22 cellular contexts compared by ENCODE assay signal in the genomic region with DNA sequence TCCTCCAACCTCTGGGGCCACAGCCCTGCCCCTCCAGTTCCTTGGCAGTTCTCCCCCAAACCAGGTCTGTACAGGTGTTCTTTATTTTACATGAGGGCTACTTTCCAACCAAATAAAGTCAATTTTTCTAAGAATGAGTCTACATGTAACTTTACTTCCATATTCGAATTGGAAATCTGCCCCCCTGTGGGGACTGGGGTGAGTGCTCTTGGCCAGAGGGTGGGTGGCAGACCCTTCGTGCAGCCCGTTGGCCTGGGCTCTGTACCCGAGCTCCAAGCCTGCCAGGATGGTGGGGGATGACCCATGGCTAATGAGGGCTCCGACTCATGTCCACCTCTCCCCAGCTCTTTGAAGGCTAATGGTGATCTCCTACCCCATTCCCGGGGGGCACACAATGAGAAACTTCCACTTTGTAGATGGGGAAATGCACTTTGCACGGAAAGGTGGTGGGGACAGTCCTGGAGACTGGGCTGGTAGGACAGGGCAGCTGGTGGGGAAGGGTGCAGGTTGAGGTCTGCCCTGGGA. TPM values are rescaled to one million over a fixed set of nuclear protein-coding genes. Genes with fewer than 3 reads are reported as not detected.
DNase-seq lines count a peak whose midpoint lies in the region; ATAC-seq and TF ChIP-seq lines count a peak whose summit lies in the region.
"Had no signal": no experiment of that assay in that cellular context is flagged by ENCODE, and none has a peak within 500 bp of the region (broad histone marks: within the 10 kb centered on the region; RNA-seq: fewer than 3 reads in every experiment).

No MANE protein-coding gene starts in this region.

- H3K4me3 Mint-ChIP-seq in MCF 10A (ENCODE audit: unreplicated experiment) (no peak overlapping the region), endothelial cell (ENCODE audit: unreplicated experiment) (peak overlapping the region; percentile 54)
- H3K4me3 Mint-ChIP-seq in stimulated activated effector memory CD8-positive, alpha-beta T cell treated with anti-CD3 and anti-CD28 coated beads, Interleukin-12 subunit alpha, Interleukin-12 subunit beta, amount 100 ng/mL, for 72 hours: no peak overlapping the region
- H3K4me3 Mint-ChIP-seq: activated CD4-positive, alpha-beta T cell treated with anti-CD3 and anti-CD28 coated beads, Interleukin-2, amount 10 ng/mL, durations not matched to agents 24 days and 14 days; activated CD8-positive, alpha-beta memory T cell treated with anti-CD3 and anti-CD28 coated beads, Interleukin-2, amount 10 ng/mL, durations not matched to agents 7 days and 5 days; central memory CD8-positive, alpha-beta T cell had no signal

- intact Hi-C loops in MCF 10A (cut with micrococcal nuclease) (no loop called here), breast epithelium (cut with DNase I; ENCODE audit: low total_unique reads) (no loop called here)

- H3K27ac Mint-ChIP-seq in MCF 10A (ENCODE audit: low read depth, unreplicated experiment) (peak overlapping the region; percentile 63), endothelial cell (ENCODE audit: unreplicated experiment) (no peak overlapping the region)
- H3K27ac Mint-ChIP-seq in stimulated activated effector memory CD8-positive, alpha-beta T cell treated with anti-CD3 and anti-CD28 coated beads, Interleukin-12 subunit alpha, Interleukin-12 subunit beta, amount 100 ng/mL, for 72 hours: peak overlapping the region; percentile 60
- H3K27ac Mint-ChIP-seq: activated CD4-positive, alpha-beta T cell treated with anti-CD3 and anti-CD28 coated beads, Interleukin-2, amount 10 ng/mL, durations not matched to agents 24 days and 14 days; activated CD8-positive, alpha-beta memory T cell treated with anti-CD3 and anti-CD28 coated beads, Interleukin-2, amount 10 ng/mL, durations not matched to agents 7 days and 5 days had no signal

- no peak for TF ChIP-seq POLR2A in breast epithelium (IDR thresholded peaks at IDR 0.05)

- H3K9me3 Mint-ChIP-seq in MCF 10A (ENCODE audit: unreplicated experiment) (no peaks in the 10 kb centered on the region), endothelial cell (ENCODE audit: unreplicated experiment) (no peaks in the 10 kb centered on the region)
- H3K9me3 Mint-ChIP-seq in stimulated activated effector memory CD8-positive, alpha-beta T cell treated with anti-CD3 and anti-CD28 coated beads, Interleukin-12 subunit alpha, Interleukin-12 subunit beta, amount 100 ng/mL, for 72 hours: no peaks in the 10 kb centered on the region
- H3K9me3 Mint-ChIP-seq: central memory CD8-positive, alpha-beta T cell had no signal

- DNase-seq in MCF 10A (ENCODE audit: unreplicated experiment) (no peak), breast epithelium (ENCODE audit: low spot score in 2 of 2) (no peak), endothelial cell (ENCODE audit: low spot score) (no peak), NCI-H82 (lab: John Stamatoyannopoulos, UW) (no peak)
- DNase-seq in stimulated activated effector memory CD8-positive, alpha-beta T cell treated with anti-CD3 and anti-CD28 coated beads, Interleukin-12 subunit alpha, Interleukin-12 subunit beta, amount 100 ng/mL, for 72 hours (ENCODE audit: low spot score in 2 of 2): no peak
- DNase-seq: activated CD8-positive, alpha-beta memory T cell treated with anti-CD3 and anti-CD28 coated beads, Interleukin-2, amount 10 ng/mL, durations not matched to agents 7 days and 5 days; activated naive CD4-positive, alpha-beta T cell treated with anti-CD3 and anti-CD28 coated beads, Interleukin-2, amount 50 U/mL, for 16 hours; dorsolateral prefrontal cortex; hippocampal formation; NCI-H510A treated with DMSO at 0.1 percent for 48 hours had no signal

- H3K4me1 ChIP-seq in breast epithelium: no peaks in the 10 kb centered on the region
- H3K4me1 ChIP-seq: ascending aorta had no signal

- ATAC-seq in stimulated activated effector memory CD8-positive, alpha-beta T cell treated with anti-CD3 and anti-CD28 coated beads, Interleukin-12 subunit alpha, Interleukin-12 subunit beta, amount 100 ng/mL, for 72 hours: no peak
- ATAC-seq in GM18519 (IDR thresholded peaks at IDR 0.05; ENCODE audit: low FRiP score, unreplicated experiment): no peak
- ATAC-seq: activated CD8-positive, alpha-beta memory T cell treated with anti-CD3 and anti-CD28 coated beads, Interleukin-2, amount 10 ng/mL, durations not matched to agents 7 days and 5 days had no signal

- H3K27me3 ChIP-seq in breast epithelium: no peaks in the 10 kb centered on the region
- H3K27me3 ChIP-seq: ascending aorta, dorsolateral prefrontal cortex had no signal

- TF ChIP-seq CTCF in MCF 10A (IDR thresholded peaks at IDR 0.05; ENCODE audit: unreplicated experiment) (no peak), breast epithelium (IDR thresholded peaks at IDR 0.05) (no peak), endothelial cell (IDR thresholded peaks at IDR 0.05; ENCODE audit: unreplicated experiment) (no peak)

- CTCF ChIA-PET in MCF 10A (lab: Yijun Ruan, JAX): interaction anchor here (0.9 kb wide), 1 partner anchor 201 kb away, joined by 3 read pairs; no protein-coding TSS in a partner anchor

- no peaks in the 10 kb centered on the region for H3K9me3 ChIP-seq in breast epithelium
- H3K9me3 ChIP-seq: ascending aorta had no signal

- POLR2A ChIA-PET in MCF 10A (lab: Yijun Ruan, JAX): no interaction called here

- H3K27ac ChIP-seq in breast epithelium: no peak overlapping the region
- H3K27ac ChIP-seq: ascending aorta, dorsolateral prefrontal cortex, SK-N-MC, VCaP had no signal

- H3K36me3 ChIP-seq in breast epithelium: no peaks in the 10 kb centered on the region

- no TSS peak for BruUV-seq in MCF 10A (replicated peaks; lab: Mats Ljungman, UMichigan)

- H3K4me1 Mint-ChIP-seq in MCF 10A (ENCODE audit: insufficient read depth, unreplicated experiment) (no peaks in the 10 kb centered on the region), endothelial cell (ENCODE audit: unreplicated experiment) (no peaks in the 10 kb centered on the region)
- peaks cover 7% of the 10 kb centered on the region for H3K4me1 Mint-ChIP-seq in stimulated activated effector memory CD8-positive, alpha-beta T cell treated with anti-CD3 and anti-CD28 coated beads, Interleukin-12 subunit alpha, Interleukin-12 subunit beta, amount 100 ng/mL, for 72 hours

- no peak overlapping the region for H3K4me3 ChIP-seq in breast epithelium
- H3K4me3 ChIP-seq: ascending aorta, dorsolateral prefrontal cortex, SK-N-MC had no signal

- H3K27me3 Mint-ChIP-seq in MCF 10A (ENCODE audit: insufficient read depth, unreplicated experiment): peaks cover 8% of the 10 kb centered on the region
- H3K27me3 Mint-ChIP-seq in endothelial cell (ENCODE audit: unreplicated experiment): no peaks in the 10 kb centered on the region
- H3K27me3 Mint-ChIP-seq: activated CD4-positive, alpha-beta T cell treated with anti-CD3 and anti-CD28 coated beads, Interleukin-2, amount 10 ng/mL, durations not matched to agents 24 days and 14 days; central memory CD8-positive, alpha-beta T cell had no signal

- H3K36me3 Mint-ChIP-seq in MCF 10A (ENCODE audit: insufficient read depth, unreplicated experiment) (peaks cover 50% of the 10 kb centered on the region), endothelial cell (ENCODE audit: low read depth, unreplicated experiment) (peaks cover 10% of the 10 kb centered on the region)
- no peaks in the 10 kb centered on the region for H3K36me3 Mint-ChIP-seq in stimulated activated effector memory CD8-positive, alpha-beta T cell treated with anti-CD3 and anti-CD28 coated beads, Interleukin-12 subunit alpha, Interleukin-12 subunit beta, amount 100 ng/mL, for 72 hours
- H3K36me3 Mint-ChIP-seq: activated CD8-positive, alpha-beta memory T cell treated with anti-CD3 and anti-CD28 coated beads, Interleukin-2, amount 10 ng/mL, durations not matched to agents 7 days and 5 days had no signal

RNA-seq across cellular contexts. Expression of a gene that starts 0.6 kb away (rescaled TPM):
- not detected in 2 replicates for total RNA-seq in MCF 10A (2022)
- not detected for total RNA-seq in breast epithelium
- not detected for total RNA-seq in endothelial cell (ENCODE audit: unreplicated experiment)
- total RNA-seq: activated CD4-positive, alpha-beta T cell treated with anti-CD3 and anti-CD28 coated beads, Interleukin-2, amount 10 ng/mL, durations not matched to agents 24 days and 14 days; ascending aorta; Daoy; epithelial cell of proximal tubule; liver; posterior vena cava; T-helper 2 cell treated with Interferon-gamma antibody and Interleukin-4, amounts not matched to agents 100 ng/mL and 5 ng/mL, for 36 hours; urinary bladder had no signal

RNA-seq across cellular contexts. Expression of a gene that starts 12.5 kb away (rescaled TPM):
- 31.0 and 35.5 TPM in 2 replicates for total RNA-seq in MCF 10A (2022)
- total RNA-seq in breast epithelium: 10 to 100 TPM in 2 of 3 donors, 1 to 10 TPM in 1; 2.2 to 28.2 (median 22.3) TPM
- 10.0 TPM for total RNA-seq in endothelial cell (ENCODE audit: unreplicated experiment)
- total RNA-seq: ascending aorta had no signal

RNA-seq across cellular contexts. Expression of a gene that starts 18.2 kb away (rescaled TPM):
- total RNA-seq in MCF 10A (2022) (not detected in 2 replicates), breast epithelium (not detected), endothelial cell (ENCODE audit: unreplicated experiment) (not detected)
- total RNA-seq: activated CD4-positive, alpha-beta T cell treated with anti-CD3 and anti-CD28 coated beads, Interleukin-2, amount 10 ng/mL, durations not matched to agents 24 days and 14 days; activated CD8-positive, alpha-beta memory T cell treated with anti-CD3 and anti-CD28 coated beads, Interleukin-2, amount 10 ng/mL, durations not matched to agents 7 days and 5 days; ascending aorta; Daoy; epithelial cell of proximal tubule; liver; posterior vena cava; T-helper 2 cell treated with Interferon-gamma antibody and Interleukin-4, amounts not matched to agents 100 ng/mL and 5 ng/mL, for 36 hours; urinary bladder had no signal

RNA-seq across cellular contexts. Expression of a gene that starts 20.1 kb away (rescaled TPM):
- total RNA-seq in MCF 10A (2022) (61.5 and 82.6 TPM in 2 replicates), breast epithelium (10 to 100 TPM; 26.4 to 39.7 (median 31.9) TPM), endothelial cell (ENCODE audit: unreplicated experiment) (17.9 TPM)

RNA-seq across cellular contexts. Expression of a gene that starts 21.1 kb away (rescaled TPM):
- total RNA-seq in MCF 10A (2022): not detected in 2 replicates
- not detected for total RNA-seq in breast epithelium
- not detected for total RNA-seq in endothelial cell (ENCODE audit: unreplicated experiment)
- total RNA-seq: activated CD4-positive, alpha-beta T cell treated with anti-CD3 and anti-CD28 coated beads, Interleukin-2, amount 10 ng/mL, durations not matched to agents 24 days and 14 days; activated CD8-positive, alpha-beta memory T cell treated with anti-CD3 and anti-CD28 coated beads, Interleukin-2, amount 10 ng/mL, durations not matched to agents 7 days and 5 days; ascending aorta; Daoy; dorsolateral prefrontal cortex; epithelial cell of proximal tubule; liver; posterior vena cava; T-helper 2 cell treated with Interferon-gamma antibody and Interleukin-4, amounts not matched to agents 100 ng/mL and 5 ng/mL, for 36 hours; urinary bladder had no signal
